ENCODE assay signal across 1 cellular context in genomic region chr9:38687992-38688391, GRCh38.
TF ChIP-seq lines count a peak whose summit lies in the region.

No MANE protein-coding gene starts in this region.

TF ChIP-seq in HepG2, 621 proteins besides CTCF, POLR2A, EP300 and RAD21 (continued from another document):
- TF ChIP-seq DPF2 (CRISPR knock-in tag; IDR thresholded peaks at IDR 0.05; ENCODE audit: borderline replicate concordance, low read depth), result no peak
- no peak for TF ChIP-seq ZNF564 (CRISPR knock-in tag; IDR thresholded peaks at IDR 0.05)
- no peak for TF ChIP-seq BCL6 (CRISPR knock-in tag; IDR thresholded peaks at IDR 0.05)
- no peak for TF ChIP-seq ZBTB25 (CRISPR knock-in tag; IDR thresholded peaks at IDR 0.05)
- TF ChIP-seq ZNF230 (CRISPR knock-in tag; IDR thresholded peaks at IDR 0.05), result no peak
- TF ChIP-seq ADNP (CRISPR knock-in tag; IDR thresholded peaks at IDR 0.05), result no peak
- TF ChIP-seq SAP130 (CRISPR knock-in tag; IDR thresholded peaks at IDR 0.05; ENCODE audit: low read depth), result no peak
- TF ChIP-seq CREB1 (IDR thresholded peaks at IDR 0.05), result no peak
- TF ChIP-seq CREB1 (CRISPR knock-in tag; IDR thresholded peaks at IDR 0.05), result no peak
- TF ChIP-seq HOXA7 (CRISPR knock-in tag; IDR thresholded peaks at IDR 0.05), result no peak
- TF ChIP-seq KLF9 (CRISPR knock-in tag; IDR thresholded peaks at IDR 0.05; ENCODE audit: low read depth), result no peak
- TF ChIP-seq SMYD3 (CRISPR knock-in tag; IDR thresholded peaks at IDR 0.05), result no peak
- no peak for TF ChIP-seq U2AF1 (optimal IDR thresholded peaks at IDR 0.05; ENCODE audit: low read depth, low read length)
- TF ChIP-seq ZNF713 (CRISPR knock-in tag; IDR thresholded peaks at IDR 0.05), result no peak
TF ChIP-seq in HepG2: peak in this region for 0.
